ENCODE assay signal across 1 cellular context in genomic region chr11:121199516-121199915, GRCh38.
TF ChIP-seq lines count a peak whose summit lies in the region.

No MANE protein-coding gene starts in this region.

TF ChIP-seq in HEK293, 187 proteins besides CTCF, POLR2A, EP300 and RAD21 (continued from another document):
- TF ChIP-seq, protein P1, sequence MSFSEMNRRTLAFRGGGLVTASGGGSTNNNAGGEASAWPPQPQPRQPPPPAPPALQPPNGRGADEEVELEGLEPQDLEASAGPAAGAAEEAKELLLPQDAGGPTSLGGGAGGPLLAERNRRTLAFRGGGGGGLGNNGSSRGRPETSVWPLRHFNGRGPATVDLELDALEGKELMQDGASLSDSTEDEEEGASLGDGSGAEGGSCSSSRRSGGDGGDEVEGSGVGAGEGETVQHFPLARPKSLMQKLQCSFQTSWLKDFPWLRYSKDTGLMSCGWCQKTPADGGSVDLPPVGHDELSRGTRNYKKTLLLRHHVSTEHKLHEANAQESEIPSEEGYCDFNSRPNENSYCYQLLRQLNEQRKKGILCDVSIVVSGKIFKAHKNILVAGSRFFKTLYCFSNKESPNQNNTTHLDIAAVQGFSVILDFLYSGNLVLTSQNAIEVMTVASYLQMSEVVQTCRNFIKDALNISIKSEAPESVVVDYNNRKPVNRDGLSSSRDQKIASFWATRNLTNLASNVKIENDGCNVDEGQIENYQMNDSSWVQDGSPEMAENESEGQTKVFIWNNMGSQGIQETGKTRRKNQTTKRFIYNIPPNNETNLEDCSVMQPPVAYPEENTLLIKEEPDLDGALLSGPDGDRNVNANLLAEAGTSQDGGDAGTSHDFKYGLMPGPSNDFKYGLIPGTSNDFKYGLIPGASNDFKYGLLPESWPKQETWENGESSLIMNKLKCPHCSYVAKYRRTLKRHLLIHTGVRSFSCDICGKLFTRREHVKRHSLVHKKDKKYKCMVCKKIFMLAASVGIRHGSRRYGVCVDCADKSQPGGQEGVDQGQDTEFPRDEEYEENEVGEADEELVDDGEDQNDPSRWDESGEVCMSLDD (tag by site-specific recombination; IDR thresholded peaks at IDR 0.05): no peak
